ENCODE assay signal across 13 cellular contexts in the genomic region with DNA sequence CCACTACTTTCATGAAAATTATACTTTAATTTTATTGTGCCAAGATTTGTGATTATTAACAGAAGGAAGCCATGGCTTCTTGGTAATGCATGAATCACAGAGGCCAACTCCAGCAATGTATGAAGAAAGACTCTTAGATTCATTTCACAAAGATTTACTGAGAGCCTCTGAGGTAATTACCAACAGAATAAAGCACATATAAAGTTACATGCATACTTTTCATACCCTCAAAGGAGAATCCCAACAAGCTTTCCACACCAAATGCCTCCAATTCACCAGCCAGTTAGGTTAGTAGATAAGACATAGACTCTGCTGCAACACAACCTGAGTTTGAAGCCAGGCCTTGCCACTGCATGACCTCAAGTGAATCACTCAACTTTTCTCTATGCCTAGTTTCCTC. TPM values are rescaled to one million over a fixed set of nuclear protein-coding genes. Genes with fewer than 3 reads are reported as not detected.
DNase-seq lines count a peak whose midpoint lies in the region; ATAC-seq and TF ChIP-seq lines count a peak whose summit lies in the region.
"Had no signal": no experiment of that assay in that cellular context is flagged by ENCODE, and none has a peak within 500 bp of the region (broad histone marks: within the 10 kb centered on the region; RNA-seq: fewer than 3 reads in every experiment).

No MANE protein-coding gene starts in this region.

- H3K27me3 ChIP-seq in smooth muscle cell (ENCODE audit: low read depth) = no peaks in the 10 kb centered on the region
- H3K27me3 ChIP-seq: ascending aorta, testis had no signal

- no peaks in the 10 kb centered on the region for H3K4me1 ChIP-seq in smooth muscle cell (ENCODE audit: low read depth)
- H3K4me1 ChIP-seq: ascending aorta, testis had no signal

- H2AFZ ChIP-seq in smooth muscle cell (ENCODE audit: low read depth) = no peak overlapping the region

- DNase-seq in AG10803 (ENCODE audit: low read depth) (peak; percentile 82), GM04503 (ENCODE audit: low read depth) (peak; percentile 51), fibroblast of villous mesenchyme (ENCODE audit: low read depth) (peak; percentile 14), smooth muscle cell (lab: John Stamatoyannopoulos, UW; ENCODE audit: unreplicated experiment) (no peak), nucleus accumbens (lab: John Stamatoyannopoulos, UW) (no peak)
- DNase-seq in activated effector memory CD4-positive, alpha-beta T cell treated with anti-CD3 and anti-CD28 coated beads, Interleukin-2, amount 50 U/mL, for 16 hours = no peak
- DNase-seq: activated CD4-positive, alpha-beta T cell treated with anti-CD3 and anti-CD28 coated beads, Interleukin-2, amount 50 U/mL, for 4 hours; effector memory CD4-positive, alpha-beta T cell; NCI-H1694; testis had no signal

- H3K27ac ChIP-seq in smooth muscle cell (ENCODE audit: low read depth) = no peak overlapping the region
- H3K27ac ChIP-seq: ascending aorta, testis had no signal

- no peak overlapping the region for H3K4me2 ChIP-seq in smooth muscle cell

- H3K4me3 Mint-ChIP-seq in activated T-helper 17 cell treated with anti-CD3 and anti-CD28 coated beads, Interleukin-2, amount 50 U/mL, for 72 hours = peak overlapping the region; percentile 41

- H3K4me1 Mint-ChIP-seq in activated T-helper 17 cell treated with anti-CD3 and anti-CD28 coated beads, Interleukin-2, amount 50 U/mL, for 72 hours = peaks cover 36% of the 10 kb centered on the region

- no peaks in the 10 kb centered on the region for H3K9me3 Mint-ChIP-seq in activated T-helper 17 cell treated with anti-CD3 and anti-CD28 coated beads, Interleukin-2, amount 50 U/mL, for 72 hours

- no peak for ATAC-seq in activated T-helper 17 cell treated with anti-CD3 and anti-CD28 coated beads, Interleukin-2, amount 50 U/mL, for 72 hours (replicated peaks)
- no peak for ATAC-seq in activated CD4-positive, CD25-positive, alpha-beta regulatory T cell treated with anti-CD3 and anti-CD28 coated beads, Interleukin-2, amount 50 U/mL, for 24 hours

- H3K9me3 ChIP-seq in smooth muscle cell (replicated peaks; ENCODE audit: low read depth) = no peaks in the 10 kb centered on the region
- H3K9me3 ChIP-seq: ascending aorta, testis had no signal

- H3K36me3 ChIP-seq in smooth muscle cell (ENCODE audit: low read depth) = no peaks in the 10 kb centered on the region
- H3K36me3 ChIP-seq: ascending aorta had no signal

- H3K79me2 ChIP-seq in smooth muscle cell (ENCODE audit: low read depth) = peaks cover 3% of the 10 kb centered on the region

- peaks cover 60% of the 10 kb centered on the region for H4K20me1 ChIP-seq in smooth muscle cell (ENCODE audit: low read depth)

- no peaks in the 10 kb centered on the region for H3K27me3 Mint-ChIP-seq in activated T-helper 17 cell treated with anti-CD3 and anti-CD28 coated beads, Interleukin-2, amount 50 U/mL, for 72 hours

- TF ChIP-seq CTCF in AG10803 (conservative IDR thresholded peaks at IDR 0.05; ENCODE audit: low read length) (no peak), fibroblast of villous mesenchyme (IDR thresholded peaks at IDR 0.05; ENCODE audit: insufficient read depth, low read depth, low read length) (no peak), smooth muscle cell (IDR thresholded peaks at IDR 0.05; ENCODE audit: borderline replicate concordance, insufficient read depth, poor library complexity, severe bottlenecking) (no peak)

- no peaks in the 10 kb centered on the region for H3F3A ChIP-seq in smooth muscle cell (ENCODE audit: low read depth)

- H3K36me3 Mint-ChIP-seq in activated T-helper 17 cell treated with anti-CD3 and anti-CD28 coated beads, Interleukin-2, amount 50 U/mL, for 72 hours (ENCODE audit: low read depth) = peaks cover 50% of the 10 kb centered on the region

- H3K9ac ChIP-seq in smooth muscle cell (ENCODE audit: low read depth) = no peak overlapping the region

- H3K4me3 ChIP-seq in AG10803 (ENCODE audit: low read length) (no peak overlapping the region), fibroblast of villous mesenchyme (ENCODE audit: low read depth, low read length) (no peak overlapping the region), smooth muscle cell (no peak overlapping the region)
- H3K4me3 ChIP-seq: ascending aorta, testis had no signal

- peak overlapping the region; percentile 81 for H3K27ac Mint-ChIP-seq in activated T-helper 17 cell treated with anti-CD3 and anti-CD28 coated beads, Interleukin-2, amount 50 U/mL, for 72 hours

RNA-seq across cellular contexts. Expression of a gene that starts 41.9 kb away (rescaled TPM):
- 100 to 1,000 TPM; 149 to 167 TPM for total RNA-seq in activated T-helper 17 cell treated with anti-CD3 and anti-CD28 coated beads, Interleukin-2, amount 50 U/mL, for 72 hours
- total RNA-seq in fibroblast of villous mesenchyme (76.7 and 114 TPM in 2 replicates), smooth muscle cell (84.8 and 136 TPM in 2 replicates)
- polyA plus RNA-seq in smooth muscle cell = 58.6 and 64.3 TPM in 2 replicates

Comparison
In these comparisons a context has a peak if more than half of its experiments do, and no peak if none do; other contexts are left out.
1. DNase-seq: peak in AG10803 (single experiment), GM04503 (single experiment) and fibroblast of villous mesenchyme (single experiment); none in smooth muscle cell (single experiment), activated effector memory CD4-positive, alpha-beta T cell treated with anti-CD3 and anti-CD28 coated beads, Interleukin-2, amount 50 U/mL, for 16 hours (single experiment) and nucleus accumbens (0 of 56).